Comparison of ENCODE assay signal across 1 cellular context in the genomic region with DNA sequence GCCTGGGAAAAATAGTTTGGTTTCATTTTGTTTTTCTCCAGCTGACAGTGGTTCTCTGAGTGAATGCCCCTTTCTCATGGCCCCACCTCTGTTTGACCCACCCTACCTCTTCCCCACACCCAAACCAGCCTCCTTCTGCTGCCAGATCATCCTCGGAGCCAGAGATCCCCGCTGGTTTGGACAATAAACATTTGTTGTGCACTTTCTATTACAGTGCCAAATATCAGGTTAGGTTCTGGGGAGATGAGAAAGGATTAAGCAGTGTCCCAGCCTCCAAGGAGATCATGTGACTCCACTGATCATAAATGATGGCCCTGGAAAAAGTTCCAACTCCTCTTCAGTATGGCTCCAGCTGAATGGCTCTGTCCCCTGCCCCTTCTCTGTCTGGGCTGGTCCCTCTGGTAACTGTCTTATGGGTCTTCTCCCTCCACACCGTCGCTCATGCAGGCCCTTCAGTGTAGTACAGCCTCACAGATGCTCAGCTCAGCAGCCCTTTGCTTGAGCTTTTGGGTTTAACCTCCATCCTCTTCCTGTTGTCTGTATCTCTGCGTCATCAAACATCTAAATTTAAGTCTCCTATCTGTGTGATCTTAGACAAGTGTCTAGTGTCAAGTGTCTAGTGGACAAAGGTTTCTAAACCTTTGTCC.
TF ChIP-seq lines count a peak whose summit lies in the region.

No MANE protein-coding gene starts in this region.

TF ChIP-seq in H1, 55 proteins besides CTCF, POLR2A, EP300 and RAD21 (continued from another document):
- TF ChIP-seq RFX5 (IDR thresholded peaks at IDR 0.05; ENCODE audit: borderline replicate concordance, low read depth, low read length) (no peak), SP2 (IDR thresholded peaks at IDR 0.05; ENCODE audit: low read length) (no peak), FOSL1 (IDR thresholded peaks at IDR 0.05; ENCODE audit: insufficient read depth, low read depth, low read length) (no peak), SP1 (IDR thresholded peaks at IDR 0.05; ENCODE audit: low read depth, low read length) (no peak), POU5F1 (IDR thresholded peaks at IDR 0.05; ENCODE audit: low read depth, low read length) (no peak), RBBP5 (IDR thresholded peaks at IDR 0.05; ENCODE audit: borderline replicate concordance, low read depth, low read length) (no peak), GTF2F1 (IDR thresholded peaks at IDR 0.05; ENCODE audit: borderline replicate concordance, low read depth, low read length) (no peak), CHD2 (IDR thresholded peaks at IDR 0.05; ENCODE audit: low read length) (no peak), BRCA1 (IDR thresholded peaks at IDR 0.05; ENCODE audit: low read depth, low read length) (no peak), HDAC6 (IDR thresholded peaks at IDR 0.05; ENCODE audit: low read depth, low read length) (no peak), EZH2 (IDR thresholded peaks at IDR 0.05; ENCODE audit: low read depth, low read length, severe bottlenecking) (no peak), EGR1 (IDR thresholded peaks at IDR 0.05; ENCODE audit: borderline replicate concordance, low read depth, low read length) (no peak), YY1 (IDR thresholded peaks at IDR 0.05; ENCODE audit: low read depth, low read length) (no peak), TEAD4 (IDR thresholded peaks at IDR 0.05; ENCODE audit: low read depth, low read length) (no peak), TBP (IDR thresholded peaks at IDR 0.05; ENCODE audit: low read depth, low read length) (no peak)
- TF ChIP-seq, protein P1, sequence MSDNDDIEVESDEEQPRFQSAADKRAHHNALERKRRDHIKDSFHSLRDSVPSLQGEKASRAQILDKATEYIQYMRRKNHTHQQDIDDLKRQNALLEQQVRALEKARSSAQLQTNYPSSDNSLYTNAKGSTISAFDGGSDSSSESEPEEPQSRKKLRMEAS (IDR thresholded peaks at IDR 0.05): no peak
